2 cellular contexts compared by ENCODE assay signal in the genomic region with DNA sequence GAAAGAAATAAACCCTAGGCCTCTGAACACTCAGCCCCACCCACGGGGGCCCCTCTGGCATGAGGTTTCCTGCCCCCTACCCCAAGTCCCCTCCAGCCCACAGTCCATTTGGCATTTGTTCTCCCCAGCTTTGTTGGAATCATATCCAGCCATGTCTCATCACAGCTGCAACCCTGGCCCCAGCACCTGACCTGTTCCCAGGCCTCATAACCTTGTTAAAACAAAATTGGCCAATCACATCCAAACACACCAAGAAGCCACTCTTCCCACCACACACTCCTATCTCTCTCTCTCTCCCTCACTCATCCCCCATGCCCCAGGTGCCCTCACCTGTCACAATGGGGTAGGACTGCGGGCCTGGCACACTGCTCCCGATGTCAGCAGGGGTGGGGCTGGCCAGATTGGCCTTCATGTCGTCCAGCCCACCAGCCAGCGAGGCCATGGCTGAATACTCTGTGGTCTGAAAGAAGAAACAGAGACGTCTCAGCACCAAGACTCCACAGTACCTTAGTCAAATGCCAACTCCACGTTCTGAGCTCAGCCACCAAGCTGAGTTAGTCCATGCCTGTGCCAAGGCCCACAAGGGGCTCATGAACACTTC.
TF ChIP-seq lines count a peak whose summit lies in the region.

No MANE protein-coding gene starts in this region.

TF ChIP-seq in HEK293, 187 proteins besides CTCF, POLR2A, EP300 and RAD21:
- no peak for TF ChIP-seq ZNF221 (tag by site-specific recombination; IDR thresholded peaks at IDR 0.05; ENCODE audit: borderline replicate concordance)
- TF ChIP-seq, protein P1, sequence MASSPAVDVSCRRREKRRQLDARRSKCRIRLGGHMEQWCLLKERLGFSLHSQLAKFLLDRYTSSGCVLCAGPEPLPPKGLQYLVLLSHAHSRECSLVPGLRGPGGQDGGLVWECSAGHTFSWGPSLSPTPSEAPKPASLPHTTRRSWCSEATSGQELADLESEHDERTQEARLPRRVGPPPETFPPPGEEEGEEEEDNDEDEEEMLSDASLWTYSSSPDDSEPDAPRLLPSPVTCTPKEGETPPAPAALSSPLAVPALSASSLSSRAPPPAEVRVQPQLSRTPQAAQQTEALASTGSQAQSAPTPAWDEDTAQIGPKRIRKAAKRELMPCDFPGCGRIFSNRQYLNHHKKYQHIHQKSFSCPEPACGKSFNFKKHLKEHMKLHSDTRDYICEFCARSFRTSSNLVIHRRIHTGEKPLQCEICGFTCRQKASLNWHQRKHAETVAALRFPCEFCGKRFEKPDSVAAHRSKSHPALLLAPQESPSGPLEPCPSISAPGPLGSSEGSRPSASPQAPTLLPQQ (tag by site-specific recombination; IDR thresholded peaks at IDR 0.05): no peak
- TF ChIP-seq ZNF623 (tag by site-specific recombination; IDR thresholded peaks at IDR 0.05): no peak
- no peak for TF ChIP-seq ZNF629 (tag by site-specific recombination; IDR thresholded peaks at IDR 0.05)
- TF ChIP-seq ZNF777 (tag by site-specific recombination; IDR thresholded peaks at IDR 0.05; ENCODE audit: borderline replicate concordance): no peak
- TF ChIP-seq ZSCAN16 (tag by site-specific recombination; IDR thresholded peaks at IDR 0.05): no peak
- TF ChIP-seq GLIS1 (tag by site-specific recombination; IDR thresholded peaks at IDR 0.05): no peak

TF ChIP-seq in GM12878, 131 proteins besides CTCF, POLR2A, EP300 and RAD21:
- TF ChIP-seq TAF1 (IDR thresholded peaks at IDR 0.05; ENCODE audit: borderline replicate concordance, low read depth, low read length): no peak
- TF ChIP-seq, protein P2, sequence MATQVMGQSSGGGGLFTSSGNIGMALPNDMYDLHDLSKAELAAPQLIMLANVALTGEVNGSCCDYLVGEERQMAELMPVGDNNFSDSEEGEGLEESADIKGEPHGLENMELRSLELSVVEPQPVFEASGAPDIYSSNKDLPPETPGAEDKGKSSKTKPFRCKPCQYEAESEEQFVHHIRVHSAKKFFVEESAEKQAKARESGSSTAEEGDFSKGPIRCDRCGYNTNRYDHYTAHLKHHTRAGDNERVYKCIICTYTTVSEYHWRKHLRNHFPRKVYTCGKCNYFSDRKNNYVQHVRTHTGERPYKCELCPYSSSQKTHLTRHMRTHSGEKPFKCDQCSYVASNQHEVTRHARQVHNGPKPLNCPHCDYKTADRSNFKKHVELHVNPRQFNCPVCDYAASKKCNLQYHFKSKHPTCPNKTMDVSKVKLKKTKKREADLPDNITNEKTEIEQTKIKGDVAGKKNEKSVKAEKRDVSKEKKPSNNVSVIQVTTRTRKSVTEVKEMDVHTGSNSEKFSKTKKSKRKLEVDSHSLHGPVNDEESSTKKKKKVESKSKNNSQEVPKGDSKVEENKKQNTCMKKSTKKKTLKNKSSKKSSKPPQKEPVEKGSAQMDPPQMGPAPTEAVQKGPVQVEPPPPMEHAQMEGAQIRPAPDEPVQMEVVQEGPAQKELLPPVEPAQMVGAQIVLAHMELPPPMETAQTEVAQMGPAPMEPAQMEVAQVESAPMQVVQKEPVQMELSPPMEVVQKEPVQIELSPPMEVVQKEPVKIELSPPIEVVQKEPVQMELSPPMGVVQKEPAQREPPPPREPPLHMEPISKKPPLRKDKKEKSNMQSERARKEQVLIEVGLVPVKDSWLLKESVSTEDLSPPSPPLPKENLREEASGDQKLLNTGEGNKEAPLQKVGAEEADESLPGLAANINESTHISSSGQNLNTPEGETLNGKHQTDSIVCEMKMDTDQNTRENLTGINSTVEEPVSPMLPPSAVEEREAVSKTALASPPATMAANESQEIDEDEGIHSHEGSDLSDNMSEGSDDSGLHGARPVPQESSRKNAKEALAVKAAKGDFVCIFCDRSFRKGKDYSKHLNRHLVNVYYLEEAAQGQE (IDR thresholded peaks at IDR 0.05; ENCODE audit: low read depth, low read length): no peak
- TF ChIP-seq, protein P3, sequence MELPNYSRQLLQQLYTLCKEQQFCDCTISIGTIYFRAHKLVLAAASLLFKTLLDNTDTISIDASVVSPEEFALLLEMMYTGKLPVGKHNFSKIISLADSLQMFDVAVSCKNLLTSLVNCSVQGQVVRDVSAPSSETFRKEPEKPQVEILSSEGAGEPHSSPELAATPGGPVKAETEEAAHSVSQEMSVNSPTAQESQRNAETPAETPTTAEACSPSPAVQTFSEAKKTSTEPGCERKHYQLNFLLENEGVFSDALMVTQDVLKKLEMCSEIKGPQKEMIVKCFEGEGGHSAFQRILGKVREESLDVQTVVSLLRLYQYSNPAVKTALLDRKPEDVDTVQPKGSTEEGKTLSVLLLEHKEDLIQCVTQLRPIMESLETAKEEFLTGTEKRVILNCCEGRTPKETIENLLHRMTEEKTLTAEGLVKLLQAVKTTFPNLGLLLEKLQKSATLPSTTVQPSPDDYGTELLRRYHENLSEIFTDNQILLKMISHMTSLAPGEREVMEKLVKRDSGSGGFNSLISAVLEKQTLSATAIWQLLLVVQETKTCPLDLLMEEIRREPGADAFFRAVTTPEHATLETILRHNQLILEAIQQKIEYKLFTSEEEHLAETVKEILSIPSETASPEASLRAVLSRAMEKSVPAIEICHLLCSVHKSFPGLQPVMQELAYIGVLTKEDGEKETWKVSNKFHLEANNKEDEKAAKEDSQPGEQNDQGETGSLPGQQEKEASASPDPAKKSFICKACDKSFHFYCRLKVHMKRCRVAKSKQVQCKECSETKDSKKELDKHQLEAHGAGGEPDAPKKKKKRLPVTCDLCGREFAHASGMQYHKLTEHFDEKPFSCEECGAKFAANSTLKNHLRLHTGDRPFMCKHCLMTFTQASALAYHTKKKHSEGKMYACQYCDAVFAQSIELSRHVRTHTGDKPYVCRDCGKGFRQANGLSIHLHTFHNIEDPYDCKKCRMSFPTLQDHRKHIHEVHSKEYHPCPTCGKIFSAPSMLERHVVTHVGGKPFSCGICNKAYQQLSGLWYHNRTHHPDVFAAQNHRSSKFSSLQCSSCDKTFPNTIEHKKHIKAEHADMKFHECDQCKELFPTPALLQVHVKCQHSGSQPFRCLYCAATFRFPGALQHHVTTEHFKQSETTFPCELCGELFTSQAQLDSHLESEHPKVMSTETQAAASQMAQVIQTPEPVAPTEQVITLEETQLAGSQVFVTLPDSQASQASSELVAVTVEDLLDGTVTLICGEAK (IDR thresholded peaks at IDR 0.05; ENCODE audit: borderline replicate concordance): no peak
- TF ChIP-seq, protein P4, sequence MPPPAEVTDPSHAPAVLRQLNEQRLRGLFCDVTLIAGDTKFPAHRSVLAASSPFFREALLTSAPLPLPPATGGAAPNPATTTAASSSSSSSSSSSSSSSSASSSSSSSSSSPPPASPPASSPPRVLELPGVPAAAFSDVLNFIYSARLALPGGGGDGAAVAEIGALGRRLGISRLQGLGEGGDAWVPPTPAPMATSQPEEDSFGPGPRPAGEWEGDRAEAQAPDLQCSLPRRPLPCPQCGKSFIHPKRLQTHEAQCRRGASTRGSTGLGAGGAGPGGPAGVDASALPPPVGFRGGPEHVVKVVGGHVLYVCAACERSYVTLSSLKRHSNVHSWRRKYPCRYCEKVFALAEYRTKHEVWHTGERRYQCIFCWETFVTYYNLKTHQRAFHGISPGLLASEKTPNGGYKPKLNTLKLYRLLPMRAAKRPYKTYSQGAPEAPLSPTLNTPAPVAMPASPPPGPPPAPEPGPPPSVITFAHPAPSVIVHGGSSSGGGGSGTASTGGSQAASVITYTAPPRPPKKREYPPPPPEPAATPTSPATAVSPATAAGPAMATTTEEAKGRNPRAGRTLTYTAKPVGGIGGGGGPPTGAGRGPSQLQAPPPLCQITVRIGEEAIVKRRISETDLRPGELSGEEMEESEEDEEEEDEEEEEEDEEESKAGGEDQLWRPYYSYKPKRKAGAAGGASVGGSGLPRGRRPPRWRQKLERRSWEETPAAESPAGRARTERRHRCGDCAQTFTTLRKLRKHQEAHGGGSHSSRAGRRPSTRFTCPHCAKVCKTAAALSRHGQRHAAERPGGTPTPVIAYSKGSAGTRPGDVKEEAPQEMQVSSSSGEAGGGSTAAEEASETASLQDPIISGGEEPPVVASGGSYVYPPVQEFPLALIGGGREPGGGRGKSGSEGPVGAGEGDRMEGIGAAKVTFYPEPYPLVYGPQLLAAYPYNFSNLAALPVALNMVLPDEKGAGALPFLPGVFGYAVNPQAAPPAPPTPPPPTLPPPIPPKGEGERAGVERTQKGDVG (CRISPR knock-in tag; IDR thresholded peaks at IDR 0.05): no peak
- TF ChIP-seq STAT1 (conservative IDR thresholded peaks at IDR 0.05): no peak
- no peak for TF ChIP-seq HDAC6 (IDR thresholded peaks at IDR 0.05; ENCODE audit: unreplicated experiment)
- TF ChIP-seq, protein P5, sequence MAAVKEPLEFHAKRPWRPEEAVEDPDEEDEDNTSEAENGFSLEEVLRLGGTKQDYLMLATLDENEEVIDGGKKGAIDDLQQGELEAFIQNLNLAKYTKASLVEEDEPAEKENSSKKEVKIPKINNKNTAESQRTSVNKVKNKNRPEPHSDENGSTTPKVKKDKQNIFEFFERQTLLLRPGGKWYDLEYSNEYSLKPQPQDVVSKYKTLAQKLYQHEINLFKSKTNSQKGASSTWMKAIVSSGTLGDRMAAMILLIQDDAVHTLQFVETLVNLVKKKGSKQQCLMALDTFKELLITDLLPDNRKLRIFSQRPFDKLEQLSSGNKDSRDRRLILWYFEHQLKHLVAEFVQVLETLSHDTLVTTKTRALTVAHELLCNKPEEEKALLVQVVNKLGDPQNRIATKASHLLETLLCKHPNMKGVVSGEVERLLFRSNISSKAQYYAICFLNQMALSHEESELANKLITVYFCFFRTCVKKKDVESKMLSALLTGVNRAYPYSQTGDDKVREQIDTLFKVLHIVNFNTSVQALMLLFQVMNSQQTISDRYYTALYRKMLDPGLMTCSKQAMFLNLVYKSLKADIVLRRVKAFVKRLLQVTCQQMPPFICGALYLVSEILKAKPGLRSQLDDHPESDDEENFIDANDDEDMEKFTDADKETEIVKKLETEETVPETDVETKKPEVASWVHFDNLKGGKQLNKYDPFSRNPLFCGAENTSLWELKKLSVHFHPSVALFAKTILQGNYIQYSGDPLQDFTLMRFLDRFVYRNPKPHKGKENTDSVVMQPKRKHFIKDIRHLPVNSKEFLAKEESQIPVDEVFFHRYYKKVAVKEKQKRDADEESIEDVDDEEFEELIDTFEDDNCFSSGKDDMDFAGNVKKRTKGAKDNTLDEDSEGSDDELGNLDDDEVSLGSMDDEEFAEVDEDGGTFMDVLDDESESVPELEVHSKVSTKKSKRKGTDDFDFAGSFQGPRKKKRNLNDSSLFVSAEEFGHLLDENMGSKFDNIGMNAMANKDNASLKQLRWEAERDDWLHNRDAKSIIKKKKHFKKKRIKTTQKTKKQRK (IDR thresholded peaks at IDR 0.05; ENCODE audit: low read depth, low read length): no peak
- TF ChIP-seq CBX5 (IDR thresholded peaks at IDR 0.05; ENCODE audit: low read depth): no peak
